Comparison of ENCODE assay signal across 8 cellular contexts in genomic region chr9:130243015-130243881, GRCh38. TPM values are rescaled to one million over a fixed set of nuclear protein-coding genes. Genes with fewer than 3 reads are reported as not detected.
DNase-seq lines count a peak whose midpoint lies in the region; ATAC-seq and TF ChIP-seq lines count a peak whose summit lies in the region.

No MANE protein-coding gene starts in this region.

- dilution Hi-C loops in IMR-90 (cut with HindIII; ENCODE audit: low sequenced_read_pairs, unreplicated experiment) = loop anchor here (25.0 kb wide), 1 partner anchor 131 kb away; no protein-coding TSS in a partner anchor

- peaks cover 3% of the 10 kb centered on the region; the same call in 1 of the 2 replicates for H3K4me1 ChIP-seq in IMR-90 (ENCODE audit: control insufficient read depth, insufficient read depth, low read length)
- H3K4me1 ChIP-seq in ovary (ENCODE audit: insufficient read depth) = peaks cover 3% of the 10 kb centered on the region
- peaks cover 0 to 17% of the 10 kb centered on the region in 2 donors for H3K4me1 ChIP-seq in thoracic aorta (ENCODE audit: control insufficient read depth in 1 of 2, low read depth in 2 of 2)

- H4K8ac ChIP-seq in IMR-90 (ENCODE audit: low read depth in 2 of 2, low read length in 2 of 2) = peak overlapping the region in 1 of 2 experiments; percentile 69; a peak in 1 of 4 replicates

- no peak overlapping the region for H2BK15ac ChIP-seq in IMR-90 (ENCODE audit: low read depth, low read length)

- peak overlapping the region; percentile 26 for H3K4me2 ChIP-seq in IMR-90 (ENCODE audit: low read depth, low read length)

- no peak overlapping the region for H4K91ac ChIP-seq in IMR-90 (ENCODE audit: insufficient read depth, low read depth, low read length)

- H3K9me1 ChIP-seq in IMR-90 (ENCODE audit: insufficient read depth, low read length) = peaks cover 14% of the 10 kb centered on the region

- DNase-seq in GM10248 (ENCODE audit: extremely low spot score) (peak; percentile 82), IMR-90 (peak; percentile 25), SHP77 treated with DMSO at 0.1 percent for 48 hours (lab: John Stamatoyannopoulos, UW) (peak; percentile 32), glomerular visceral epithelial cell (ENCODE audit: extremely low spot score) (peak; percentile 74), ovary (peak; percentile 47 to 85 (median 77)), thoracic aorta (ENCODE audit: low spot score) (peak; percentile 42)
- peak; percentile 72 for DNase-seq in activated effector memory CD4-positive, alpha-beta T cell treated with Interleukin-2 at 50 U/mL for 16 hours

- no peaks in the 10 kb centered on the region for H3K36me3 ChIP-seq in IMR-90 (ENCODE audit: control insufficient read depth, insufficient read depth, low read length)
- H3K36me3 ChIP-seq in ovary = no peaks in the 10 kb centered on the region
- no peaks in the 10 kb centered on the region for H3K36me3 ChIP-seq in thoracic aorta

- TF ChIP-seq POLR2A in IMR-90 (IDR thresholded peaks at IDR 0.05; ENCODE audit: low read depth, low read length) (no peak), ovary (IDR thresholded peaks at IDR 0.05) (no peak)

- BruUV-seq in IMR-90 (replicated peaks; lab: Mats Ljungman, UMichigan) = no TSS peak

- H2BK5ac ChIP-seq in IMR-90 (ENCODE audit: low read depth, low read length, poor library complexity, severe bottlenecking) = no peak overlapping the region

- peak; percentile 89 for TF ChIP-seq CTCF in GM10248 (IDR thresholded peaks at IDR 0.05; ENCODE audit: control extremely low read depth, extremely low read depth, low read depth, missing control alignments)
- peak; percentile 81 for TF ChIP-seq CTCF in IMR-90 (conservative IDR thresholded peaks at IDR 0.05; ENCODE audit: low read depth, low read length)
- peak; percentile 73 to 82 (median 77) for TF ChIP-seq CTCF in ovary (IDR thresholded peaks at IDR 0.05)
- TF ChIP-seq CTCF in thoracic aorta (IDR thresholded peaks at IDR 0.05) = peak; percentile 96

- H2BK20ac ChIP-seq in IMR-90 (ENCODE audit: low read depth, low read length) = no peak overlapping the region

- no peaks in the 10 kb centered on the region for H3K27me3 ChIP-seq in IMR-90 (ENCODE audit: control insufficient read depth, insufficient read depth, low read length)
- H3K27me3 ChIP-seq in ovary = no peaks in the 10 kb centered on the region
- no peaks in the 10 kb centered on the region for H3K27me3 ChIP-seq in thoracic aorta (replicated peaks; ENCODE audit: insufficient read depth)

- no peak overlapping the region for H3K56ac ChIP-seq in IMR-90 (ENCODE audit: extremely low read depth, insufficient read depth, low read length)

- no peaks in the 10 kb centered on the region for H3K79me1 ChIP-seq in IMR-90 (ENCODE audit: low read depth in 1 of 2, low read length in 2 of 2)

- peak overlapping the region; percentile 85 for H2AFZ ChIP-seq in IMR-90 (replicated peaks; ENCODE audit: low read length, poor library complexity)

- whole genome bisulfite sequencing in IMR-90 (ENCODE audit: extremely low coverage in 2 of 2, insufficient read length in 1 of 2), 2 experiments = 40% methylated on average over 13 of the region's 35 CpGs; no CpG with 5 or more reads in 1 of the 2 experiments
- whole genome bisulfite sequencing in ovary, 3 donors = 20 to 24% (median 23%) methylated on average over 33 to 35 of the region's 35 CpGs

- H2AK5ac ChIP-seq in IMR-90 (ENCODE audit: low read depth, low read length) = peak overlapping the region; percentile 13; the same call in 1 of the 2 replicates

- CTCF ChIA-PET in GM10248 (lab: Yijun Ruan, JAX) = interaction anchor here (0.7 to 8.9 kb wide), 13 partner anchors 10 to 133 kb away, joined by 3 to 101 read pairs (median 7); no protein-coding TSS in a partner anchor
- CTCF ChIA-PET in IMR-90 (lab: Yijun Ruan, JAX) = interaction anchor here (0.5 to 1.3 kb wide), 3 partner anchors 9 to 318 kb away, joined by 4 to 5 read pairs (median 4); no protein-coding TSS in a partner anchor

- H3K27ac ChIP-seq in IMR-90 (ENCODE audit: insufficient read depth, low read length) (no peak overlapping the region), ovary (no peak overlapping the region), thoracic aorta (no peak overlapping the region)

- no peak overlapping the region for H3K4me3 ChIP-seq in IMR-90 (ENCODE audit: insufficient read depth, low read depth, low read length)
- no peak overlapping the region for H3K4me3 ChIP-seq in ovary
- peak overlapping the region; percentile 45 for H3K4me3 ChIP-seq in thoracic aorta

- H3K4ac ChIP-seq in IMR-90 (ENCODE audit: low read depth, low read length) = no peak overlapping the region

- H4K20me1 ChIP-seq in IMR-90 (ENCODE audit: insufficient read depth, low read length) = no peaks in the 10 kb centered on the region

- H3K23ac ChIP-seq in IMR-90 (ENCODE audit: low read depth, low read length) = no peak overlapping the region; the same call in 1 of the 2 replicates

- peak; percentile 68 for TF ChIP-seq RAD21 in IMR-90 (IDR thresholded peaks at IDR 0.05; ENCODE audit: low read length)

- H3K18ac ChIP-seq in IMR-90 (ENCODE audit: low read depth, low read length) = no peak overlapping the region

- H2BK120ac ChIP-seq in IMR-90 (ENCODE audit: low read depth, low read length) = no peak overlapping the region

- peak; percentile 86 for ATAC-seq in IMR-90 (ENCODE audit: low read depth)
- ATAC-seq in thoracic aorta (ENCODE audit: insufficient number of reproducible peaks, low FRiP score, low read depth) = no peak
- no peak for ATAC-seq in HG02588 (IDR thresholded peaks at IDR 0.05; ENCODE audit: unreplicated experiment)

- peak overlapping the region; percentile 70 for H2AK9ac ChIP-seq in IMR-90 (replicated peaks; ENCODE audit: low read depth, low read length, poor library complexity)

- H3K9ac ChIP-seq in IMR-90 (ENCODE audit: low read depth, low read length) = no peak overlapping the region

- intact Hi-C loops in IMR-90 (cut with micrococcal nuclease) = loop anchor here (10.0 kb wide), 1 partner anchor 442 kb away; no protein-coding TSS in a partner anchor
- intact Hi-C loops in ovary (cut with DNase I) = no loop called here

- H4K5ac ChIP-seq in IMR-90 (ENCODE audit: low read depth, low read length) = no peak overlapping the region

- in situ Hi-C loops in IMR-90 (cut with MboI; ENCODE audit: low sequenced_read_pairs) = loop anchor here (25.0 kb wide), 1 partner anchor 131 kb away; no protein-coding TSS in a partner anchor

- TF ChIP-seq EP300 in ovary (IDR thresholded peaks at IDR 0.05) = no peak

- H3K14ac ChIP-seq in IMR-90 (replicated peaks; ENCODE audit: low read depth, low read length) = no peak overlapping the region; the same call in 1 of the 2 replicates

- H3K9me3 ChIP-seq in IMR-90 (ENCODE audit: control insufficient read depth, insufficient read depth, low read length) (no peaks in the 10 kb centered on the region), ovary (no peaks in the 10 kb centered on the region), thoracic aorta (no peaks in the 10 kb centered on the region)

- POLR2A ChIA-PET in GM10248 (lab: Yijun Ruan, JAX) (no interaction called here), IMR-90 (lab: Charles Lee; ENCODE audit: unreplicated experiment) (no interaction called here)

TF ChIP-seq in IMR-90, 13 proteins besides CTCF, POLR2A, EP300 and RAD21:
- TF ChIP-seq MAFK (IDR thresholded peaks at IDR 0.05; ENCODE audit: low read depth, low read length) (no peak), MAZ (IDR thresholded peaks at IDR 0.05; ENCODE audit: borderline replicate concordance, low read depth, low read length) (peak; percentile 49; the same call in 1 of the 2 replicates), SMC3 (IDR thresholded peaks at IDR 0.05; ENCODE audit: low read depth, low read length) (peak; percentile 52)
- TF ChIP-seq, protein P1, sequence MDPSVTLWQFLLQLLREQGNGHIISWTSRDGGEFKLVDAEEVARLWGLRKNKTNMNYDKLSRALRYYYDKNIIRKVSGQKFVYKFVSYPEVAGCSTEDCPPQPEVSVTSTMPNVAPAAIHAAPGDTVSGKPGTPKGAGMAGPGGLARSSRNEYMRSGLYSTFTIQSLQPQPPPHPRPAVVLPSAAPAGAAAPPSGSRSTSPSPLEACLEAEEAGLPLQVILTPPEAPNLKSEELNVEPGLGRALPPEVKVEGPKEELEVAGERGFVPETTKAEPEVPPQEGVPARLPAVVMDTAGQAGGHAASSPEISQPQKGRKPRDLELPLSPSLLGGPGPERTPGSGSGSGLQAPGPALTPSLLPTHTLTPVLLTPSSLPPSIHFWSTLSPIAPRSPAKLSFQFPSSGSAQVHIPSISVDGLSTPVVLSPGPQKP (IDR thresholded peaks at IDR 0.05; ENCODE audit: borderline replicate concordance, low read depth, low read length) = no peak

RNA-seq across cellular contexts. Expression of gene HMCN2, which starts 22.3 kb away (rescaled TPM):
- total RNA-seq in IMR-90 (2012; rRNA removed) (not detected in 2 replicates), ovary (1 to 10 TPM in 3 of 7 donors, under 1 TPM in 4; 0.12 to 4.2 (median 0.96) TPM), thoracic aorta (1 to 10 TPM; 2.4 to 6.3 TPM)
- polyA plus RNA-seq in IMR-90 (2012; rRNA removed) (0.02 and 0.03 TPM in 2 replicates), ovary (1 to 10 TPM in 1 of 2 donors, under 1 TPM in 1; 0.98 to 1.5 TPM)
- polyA plus RNA-seq in IMR-90 (2012; cell fraction: cytosol; rRNA removed) = 0.07 TPM in 1 of 2 replicates, not detected in the other
- 0.06 and 0.16 TPM in 2 replicates for polyA plus RNA-seq in IMR-90 (2012; cell fraction: nucleus; rRNA removed; ENCODE audit: low replicate concordance)

Comparison
In these comparisons a context has a peak if more than half of its experiments do, and no peak if none do; other contexts are left out.
1. DNase-seq: peak in every context shown above with its lines; median percentile 82 in GM10248; 77 in ovary; 74 in glomerular visceral epithelial cell; 72 in activated effector memory CD4-positive, alpha-beta T cell treated with Interleukin-2 at 50 U/mL for 16 hours; 42 in thoracic aorta; 32 in SHP77 treated with DMSO at 0.1 percent for 48 hours; 25 in IMR-90.